ENCODE assay signal across 19 cellular contexts in the genomic region with DNA sequence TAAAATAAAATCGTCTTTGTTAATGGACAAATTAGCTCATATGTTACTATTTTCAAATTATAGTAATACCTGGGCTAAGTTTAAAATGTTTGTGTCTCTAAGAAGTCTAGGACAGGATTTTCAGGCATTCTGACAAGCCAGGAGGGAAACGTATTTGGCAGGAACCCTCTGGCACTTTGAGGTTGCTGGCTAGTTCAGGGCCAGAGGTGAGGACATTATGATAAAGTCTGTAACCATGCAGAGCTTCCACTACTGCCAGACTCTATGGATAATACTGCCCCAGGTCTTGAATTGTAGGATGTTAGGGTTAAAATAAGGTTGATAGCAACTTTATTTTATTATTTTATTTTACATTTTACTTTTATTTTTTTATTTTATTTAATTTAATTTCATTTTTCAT. TPM values are rescaled to one million over a fixed set of nuclear protein-coding genes. Genes with fewer than 3 reads are reported as not detected.
DNase-seq lines count a peak whose midpoint lies in the region; ATAC-seq and TF ChIP-seq lines count a peak whose summit lies in the region.
"Had no signal": no experiment of that assay in that cellular context is flagged by ENCODE, and none has a peak within 500 bp of the region (broad histone marks: within the 10 kb centered on the region; RNA-seq: fewer than 3 reads in every experiment).

No MANE protein-coding gene starts in this region.

- DNase-seq in Right ventricle myocardium inferior (ENCODE audit: missing footprints) (no peak), right atrium auricular region (ENCODE audit: low spot score) (no peak), WTC11 (ENCODE audit: low spot score) (no peak), heart left ventricle (peak in 1 of 5 donors; percentile 29), sigmoid colon (no peak), caudate nucleus (lab: John Stamatoyannopoulos, UW) (no peak), mammary epithelial cell (no peak)
- DNase-seq: Caco-2; CD4-positive, CD25-positive, alpha-beta regulatory T cell; CD8-positive, alpha-beta T cell; DMS153; DND-41; GOT3; HFFc6 had no signal

- TF ChIP-seq POLR2A in heart left ventricle (IDR thresholded peaks at IDR 0.05) (no peak), sigmoid colon (IDR thresholded peaks at IDR 0.05) (no peak)

- peaks cover 0 to 18% of the 10 kb centered on the region in 2 donors for H3K4me1 ChIP-seq in right atrium auricular region
- peaks cover 0 to 24% (median 12%) of the 10 kb centered on the region in 12 donors for H3K4me1 ChIP-seq in heart left ventricle
- H3K4me1 ChIP-seq in sigmoid colon = peaks cover 0 to 44% (median 31%) of the 10 kb centered on the region in 4 donors
- no peaks in the 10 kb centered on the region for H3K4me1 ChIP-seq in mammary epithelial cell (ENCODE audit: insufficient read depth, low read length)

- H3K79me2 ChIP-seq in mammary epithelial cell (ENCODE audit: insufficient read depth, low read length) = no peaks in the 10 kb centered on the region

- H3K27ac ChIP-seq in right atrium auricular region (no peak overlapping the region), heart left ventricle (peak overlapping the region in 2 of 12 donors; percentile 18), sigmoid colon (peak overlapping the region in 3 of 4 donors; percentile 52 to 60 (median 60)), caudate nucleus (ENCODE audit: low read depth, low read length) (no peak overlapping the region), mammary epithelial cell (ENCODE audit: insufficient read depth, low read depth, low read length) (no peak overlapping the region)
- H3K27ac ChIP-seq: 22Rv1, BLaER1, C4-2B had no signal

- no peaks in the 10 kb centered on the region for H3K27me3 Mint-ChIP-seq in WTC11 (ENCODE audit: low read depth)
- H3K27me3 Mint-ChIP-seq: B cell; CD4-positive, CD25-positive, alpha-beta regulatory T cell had no signal

- dilution Hi-C loops in mammary epithelial cell (cut with HindIII; ENCODE audit: low sequenced_read_pairs) = no loop called here

- H2AFZ ChIP-seq in mammary epithelial cell (ENCODE audit: low read depth, low read length) = no peak overlapping the region

- WGBS in heart left ventricle, 4 donors = 39 to 44% (median 43%) methylated on average over 2 of the region's 2 CpGs
- WGBS in sigmoid colon, 2 donors = 88 to 90% methylated on average over 2 of the region's 2 CpGs
- 41% methylated on average over 2 of the region's 2 CpGs for WGBS in mammary epithelial cell (ENCODE audit: low coverage, missing lambda C conversion rate)

- POLR2A ChIA-PET in WTC11 (lab: Charles Lee) = no interaction called here

- TF ChIP-seq CTCF in right atrium auricular region (IDR thresholded peaks at IDR 0.05) (no peak), WTC11 (IDR thresholded peaks at IDR 0.05) (no peak), heart left ventricle (IDR thresholded peaks at IDR 0.05) (no peak), sigmoid colon (IDR thresholded peaks at IDR 0.05) (no peak), mammary epithelial cell (conservative IDR thresholded peaks at IDR 0.05 in 1 of 2, IDR thresholded peaks at IDR 0.05 in 1 of 2; ENCODE audit: extremely low read depth in 1 of 2, insufficient read depth in 1 of 2, low read depth in 1 of 2, low read length in 2 of 2) (no peak)

- no peak for TF ChIP-seq EP300 in sigmoid colon (IDR thresholded peaks at IDR 0.05)

- H3K4me1 Mint-ChIP-seq in WTC11 = peaks cover 14% of the 10 kb centered on the region

- H3K9me3 Mint-ChIP-seq in WTC11 = peaks cover 7% of the 10 kb centered on the region

- H3K36me3 ChIP-seq in right atrium auricular region (no peaks in the 10 kb centered on the region), heart left ventricle (no peaks in the 10 kb centered on the region), sigmoid colon (no peaks in the 10 kb centered on the region), mammary epithelial cell (ENCODE audit: insufficient read depth, low read length) (no peaks in the 10 kb centered on the region)
- H3K36me3 ChIP-seq: BLaER1, HAP-1 had no signal

- H3K9me3 ChIP-seq in right atrium auricular region (peaks cover 0 to 5% of the 10 kb centered on the region in 2 donors), heart left ventricle (peaks cover 0 to 9% (median 0%) of the 10 kb centered on the region in 12 donors), sigmoid colon (no peaks in the 10 kb centered on the region), mammary epithelial cell (replicated peaks; ENCODE audit: insufficient read depth, low read length) (no peaks in the 10 kb centered on the region)
- H3K9me3 ChIP-seq: Caco-2, HAP-1 had no signal

- in situ Hi-C loops in mammary epithelial cell (cut with MboI; ENCODE audit: low sequenced_read_pairs in 2 of 2) = no loop called here

- H3K36me3 Mint-ChIP-seq in WTC11 = peaks cover 7% of the 10 kb centered on the region

- CTCF ChIA-PET in WTC11 (lab: Charles Lee) (interaction anchor here (1.0 to 3.4 kb wide), 2 partner anchors 12 to 37 kb away, joined by 4 to 28 read pairs; no protein-coding TSS in a partner anchor), mammary epithelial cell (lab: Charles Lee; ENCODE audit: low non-redundant PET) (no interaction called here)

- BruUV-seq in mammary epithelial cell (replicated peaks; lab: Mats Ljungman, UMichigan) = no TSS peak

- no peak overlapping the region for H3K4me3 Mint-ChIP-seq in WTC11
- H3K4me3 Mint-ChIP-seq: B cell; CD4-positive, CD25-positive, alpha-beta regulatory T cell; CD8-positive, alpha-beta T cell; HFFc6 had no signal

- H3K9ac ChIP-seq in mammary epithelial cell (ENCODE audit: insufficient read depth, low read length) = no peak overlapping the region
- H3K9ac ChIP-seq: BLaER1 had no signal

- peak; percentile 60 for ATAC-seq in Right ventricle myocardium inferior
- ATAC-seq in WTC11 = no peak
- ATAC-seq in heart left ventricle = peak; percentile 61 to 67 (median 64)
- ATAC-seq: CD8-positive, alpha-beta T cell had no signal

- intact Hi-C loops in Right ventricle myocardium inferior (cut with DNase I) (no loop called here), heart left ventricle (cut with DNase I) (no loop called here), sigmoid colon (cut with DNase I) (no loop called here), mammary epithelial cell (cut with micrococcal nuclease) (no loop called here)

- no peaks in the 10 kb centered on the region for H4K20me1 ChIP-seq in mammary epithelial cell (ENCODE audit: insufficient read depth, low read length)
- H4K20me1 ChIP-seq: BLaER1 had no signal

- no peak overlapping the region for H3K4me3 ChIP-seq in right atrium auricular region
- no peak overlapping the region for H3K4me3 ChIP-seq in heart left ventricle
- no peak overlapping the region for H3K4me3 ChIP-seq in sigmoid colon
- no peak overlapping the region for H3K4me3 ChIP-seq in mammary epithelial cell (replicated peaks in 1 of 3; ENCODE audit: insufficient read depth in 1 of 3, low read depth in 2 of 3, low read length in 3 of 3)
- H3K4me3 ChIP-seq: BLaER1, HAP-1 had no signal

- H3K27ac Mint-ChIP-seq in WTC11 = no peak overlapping the region
- H3K27ac Mint-ChIP-seq: B cell; CD4-positive, CD25-positive, alpha-beta regulatory T cell; CD8-positive, alpha-beta T cell; HFFc6 had no signal

- H3K27me3 ChIP-seq in right atrium auricular region = no peaks in the 10 kb centered on the region
- H3K27me3 ChIP-seq in heart left ventricle = no peaks in the 10 kb centered on the region
- no peaks in the 10 kb centered on the region for H3K27me3 ChIP-seq in sigmoid colon
- no peaks in the 10 kb centered on the region for H3K27me3 ChIP-seq in mammary epithelial cell (ENCODE audit: insufficient read depth, low read length)
- H3K27me3 ChIP-seq: BLaER1 had no signal

- H3K4me2 ChIP-seq in mammary epithelial cell (ENCODE audit: insufficient read depth, low read depth, low read length) = no peak overlapping the region
- H3K4me2 ChIP-seq: BLaER1 had no signal

TF ChIP-seq in WTC11, 78 proteins besides CTCF, POLR2A, EP300 and RAD21:
- peak; percentile 70; the same call in 1 of the 2 replicates for TF ChIP-seq HMGA2 (CRISPR knock-in tag; IDR thresholded peaks at IDR 0.05)
- no peak for TF ChIP-seq ZBTB21 (CRISPR knock-in tag; IDR thresholded peaks at IDR 0.05; ENCODE audit: borderline replicate concordance)

RNA-seq across cellular contexts. Expression of gene RPAP3, which starts 56.4 kb away (rescaled TPM):
- 24.4 TPM for total RNA-seq in Right ventricle myocardium inferior
- 10 to 100 TPM; 12.2 to 14.3 TPM for total RNA-seq in right atrium auricular region
- 34.4 to 44.3 TPM (median 40.6 TPM) in 3 replicates for total RNA-seq in WTC11 (2021)
- 10 to 100 TPM; 11.1 to 25.2 (median 22.3) TPM for total RNA-seq in heart left ventricle
- polyA plus RNA-seq in heart left ventricle = 10 to 100 TPM in 1 of 2 donors, 1 to 10 TPM in 1; 7.2 to 15.5 TPM
- 10 to 100 TPM; 21.0 to 29.3 (median 25.6) TPM for total RNA-seq in sigmoid colon
- 10 to 100 TPM in 2 of 3 donors, 1 to 10 TPM in 1; 6.7 to 14.5 (median 10.2) TPM for polyA plus RNA-seq in sigmoid colon
- 10 to 100 TPM; 14.8 to 32.7 TPM for total RNA-seq in mammary epithelial cell
- 10.7 TPM for polyA plus RNA-seq in mammary epithelial cell
- 3.8 TPM for polyA minus RNA-seq in mammary epithelial cell

Comparison
In these comparisons a context has a peak if more than half of its experiments do, and no peak if none do; other contexts are left out.
1. H3K27ac ChIP-seq: peak in sigmoid colon (3 of 4); none in right atrium auricular region (0 of 2), caudate nucleus (single experiment) and mammary epithelial cell (single experiment).